11 cellular contexts compared by ENCODE assay signal in the genomic region with DNA sequence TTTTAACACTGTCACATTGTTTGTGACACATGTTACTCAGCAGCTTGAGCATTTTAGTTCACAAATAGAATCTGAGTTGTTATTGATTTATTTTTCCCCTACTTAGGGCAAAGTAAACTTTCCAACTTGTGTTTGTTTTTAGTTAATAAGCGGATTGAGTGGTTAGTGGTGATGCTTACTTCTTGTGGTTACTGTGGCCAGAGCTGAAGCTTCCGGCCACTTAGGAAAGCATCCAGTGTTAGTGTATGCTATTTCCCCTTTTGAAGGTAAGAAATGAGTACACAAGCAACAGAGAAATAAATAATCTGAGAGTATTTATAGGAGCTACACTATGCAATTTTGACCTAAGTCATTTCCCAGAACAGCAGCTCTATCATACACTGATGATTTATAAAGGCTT.
DNase-seq lines count a peak whose midpoint lies in the region; ATAC-seq and TF ChIP-seq lines count a peak whose summit lies in the region.
"Had no signal": no experiment of that assay in that cellular context is flagged by ENCODE, and none has a peak within 500 bp of the region (broad histone marks: within the 10 kb centered on the region; RNA-seq: fewer than 3 reads in every experiment).

No MANE protein-coding gene starts in this region.

- no peak overlapping the region for H3K4me3 ChIP-seq in MM.1S (ENCODE audit: low read length)
- H3K4me3 ChIP-seq in smooth muscle cell: no peak overlapping the region
- H3K4me3 ChIP-seq in osteoblast (ENCODE audit: insufficient read depth, low read length): no peak overlapping the region
- no peak overlapping the region for H3K4me3 ChIP-seq in endodermal cell (ENCODE audit: low read length)

- H3K9me3 Mint-ChIP-seq in endodermal cell: no peaks in the 10 kb centered on the region

- H2AFZ ChIP-seq in MM.1S (ENCODE audit: low read length): no peak overlapping the region
- no peak overlapping the region for H2AFZ ChIP-seq in smooth muscle cell (ENCODE audit: low read depth)
- no peak overlapping the region for H2AFZ ChIP-seq in osteoblast (ENCODE audit: low read length)

- H3K9ac ChIP-seq in MM.1S (ENCODE audit: low read length) (no peak overlapping the region), smooth muscle cell (ENCODE audit: low read depth) (no peak overlapping the region), endodermal cell (ENCODE audit: extremely low read depth, low read length, poor library complexity, severe bottlenecking) (no peak overlapping the region)

- H3K27me3 Mint-ChIP-seq in endodermal cell (ENCODE audit: insufficient read depth): no peaks in the 10 kb centered on the region
- H3K27me3 Mint-ChIP-seq: naive thymus-derived CD4-positive, alpha-beta T cell had no signal

- H3K4me1 ChIP-seq in MM.1S (ENCODE audit: low read length) (no peaks in the 10 kb centered on the region), smooth muscle cell (ENCODE audit: low read depth) (peaks cover 6% of the 10 kb centered on the region), osteoblast (ENCODE audit: insufficient read depth, low read length) (no peaks in the 10 kb centered on the region), endodermal cell (ENCODE audit: control insufficient read depth, insufficient read depth, low read length) (no peaks in the 10 kb centered on the region)

- H3K4me2 ChIP-seq in MM.1S (ENCODE audit: low read depth, low read length): peak overlapping the region; percentile 6; the same call in 1 of the 2 replicates
- peak overlapping the region; percentile 37 for H3K4me2 ChIP-seq in smooth muscle cell
- no peak overlapping the region for H3K4me2 ChIP-seq in osteoblast (ENCODE audit: insufficient read depth, low read length)

- H3K9me3 ChIP-seq in MM.1S (replicated peaks; ENCODE audit: insufficient read depth, low read length) (no peaks in the 10 kb centered on the region), smooth muscle cell (replicated peaks; ENCODE audit: low read depth) (no peaks in the 10 kb centered on the region), osteoblast (ENCODE audit: low read depth, low read length) (no peaks in the 10 kb centered on the region), endodermal cell (ENCODE audit: control insufficient read depth, low read length) (no peaks in the 10 kb centered on the region)

- H3K27ac Mint-ChIP-seq in endodermal cell: no peak overlapping the region
- H3K27ac Mint-ChIP-seq: activated CD8-positive, alpha-beta T cell treated with anti-CD3 and anti-CD28 coated beads, Interleukin-2, amount 10 ng/mL, durations not matched to agents 7 days and 5 days; naive thymus-derived CD4-positive, alpha-beta T cell had no signal

- no peaks in the 10 kb centered on the region for H3K27me3 ChIP-seq in MM.1S (replicated peaks; ENCODE audit: insufficient read depth, low read length)
- H3K27me3 ChIP-seq in smooth muscle cell (ENCODE audit: low read depth): no peaks in the 10 kb centered on the region
- H3K27me3 ChIP-seq in osteoblast (ENCODE audit: insufficient read depth, low read length): no peaks in the 10 kb centered on the region
- no peaks in the 10 kb centered on the region for H3K27me3 ChIP-seq in endodermal cell (ENCODE audit: control insufficient read depth, insufficient read depth, low read length, poor library complexity, severe bottlenecking)

- TF ChIP-seq CTCF in MM.1S (IDR thresholded peaks at IDR 0.05; ENCODE audit: low read length): no peak
- TF ChIP-seq CTCF in smooth muscle cell (IDR thresholded peaks at IDR 0.05; ENCODE audit: borderline replicate concordance, insufficient read depth, poor library complexity, severe bottlenecking): no peak
- no peak for TF ChIP-seq CTCF in osteoblast (IDR thresholded peaks at IDR 0.05; ENCODE audit: extremely low read depth, low read depth, low read length)
- no peak for TF ChIP-seq CTCF in endodermal cell (conservative IDR thresholded peaks at IDR 0.05)

- DNase-seq in MM.1S: peak; percentile 44
- no peak for DNase-seq in smooth muscle cell (lab: John Stamatoyannopoulos, UW; ENCODE audit: unreplicated experiment)
- no peak for DNase-seq in DMS153 (lab: John Stamatoyannopoulos, UW)
- DNase-seq in osteoblast (ENCODE audit: insufficient read length, low spot score, missing footprints): no peak
- DNase-seq in endodermal cell: no peak
- DNase-seq: activated CD8-positive, alpha-beta T cell treated with anti-CD3 and anti-CD28 coated beads, Interleukin-2, amount 10 ng/mL, durations not matched to agents 7 days and 5 days; central memory CD4-positive, alpha-beta T cell; IMR-90; naive thymus-derived CD4-positive, alpha-beta T cell had no signal

- no peaks in the 10 kb centered on the region for H3K36me3 ChIP-seq in MM.1S (replicated peaks; ENCODE audit: insufficient read depth, low read length)
- H3K36me3 ChIP-seq in smooth muscle cell (ENCODE audit: low read depth): no peaks in the 10 kb centered on the region
- no peaks in the 10 kb centered on the region for H3K36me3 ChIP-seq in osteoblast (ENCODE audit: insufficient read depth, low read length)
- H3K36me3 ChIP-seq in endodermal cell (ENCODE audit: control insufficient read depth, insufficient read depth, low read length): no peaks in the 10 kb centered on the region

- 31% methylated on average over 2 of the region's 2 CpGs for WGBS in smooth muscle cell (ENCODE audit: low lambda C conversion rate)
- WGBS in endodermal cell (ENCODE audit: insufficient coverage in 1 of 2, insufficient read length in 1 of 2), 2 experiments: 80 to 87% methylated on average over 1 to 2 of the region's 2 CpGs

- H3K4me1 Mint-ChIP-seq in endodermal cell: no peaks in the 10 kb centered on the region
- H3K4me1 Mint-ChIP-seq: naive thymus-derived CD4-positive, alpha-beta T cell had no signal

- H3K4me3 Mint-ChIP-seq in endodermal cell: no peak overlapping the region
- H3K4me3 Mint-ChIP-seq: activated CD8-positive, alpha-beta T cell treated with anti-CD3 and anti-CD28 coated beads, Interleukin-2, amount 10 ng/mL, durations not matched to agents 7 days and 5 days; naive thymus-derived CD4-positive, alpha-beta T cell had no signal

- ATAC-seq in GM19395 (IDR thresholded peaks at IDR 0.05; ENCODE audit: unreplicated experiment) (peak; percentile 93), HG02885 (IDR thresholded peaks at IDR 0.05; ENCODE audit: poor library complexity, unreplicated experiment) (peak; percentile 92)
- ATAC-seq: activated CD8-positive, alpha-beta T cell treated with anti-CD3 and anti-CD28 coated beads, Interleukin-2, amount 10 ng/mL, durations not matched to agents 7 days and 5 days; naive thymus-derived CD4-positive, alpha-beta T cell had no signal

- H3K27ac ChIP-seq in MM.1S (ENCODE audit: low read length) (no peak overlapping the region), smooth muscle cell (ENCODE audit: low read depth) (no peak overlapping the region), osteoblast (ENCODE audit: low read depth, low read length) (no peak overlapping the region), endodermal cell (ENCODE audit: low read depth, low read length) (no peak overlapping the region)

- no peaks in the 10 kb centered on the region for H4K20me1 ChIP-seq in MM.1S (ENCODE audit: insufficient read depth, low read length)
- H4K20me1 ChIP-seq in smooth muscle cell (ENCODE audit: low read depth): no peaks in the 10 kb centered on the region
- H4K20me1 ChIP-seq in osteoblast (ENCODE audit: insufficient read depth, low read length): no peaks in the 10 kb centered on the region

- H3F3A ChIP-seq in MM.1S (ENCODE audit: insufficient read depth, low read length): no peaks in the 10 kb centered on the region
- no peaks in the 10 kb centered on the region for H3F3A ChIP-seq in smooth muscle cell (ENCODE audit: low read depth)

- H3K36me3 Mint-ChIP-seq in endodermal cell (ENCODE audit: low read depth): no peaks in the 10 kb centered on the region
- H3K36me3 Mint-ChIP-seq: naive thymus-derived CD4-positive, alpha-beta T cell had no signal

- H3K79me2 ChIP-seq in MM.1S (ENCODE audit: low read length): no peaks in the 10 kb centered on the region
- H3K79me2 ChIP-seq in smooth muscle cell (ENCODE audit: low read depth): no peaks in the 10 kb centered on the region
- H3K79me2 ChIP-seq in osteoblast (ENCODE audit: insufficient read depth, low read length): no peaks in the 10 kb centered on the region

- no peaks in the 10 kb centered on the region for H3K9me2 ChIP-seq in MM.1S (replicated peaks; ENCODE audit: insufficient read depth, low read length)
